8 cellular contexts compared by ENCODE assay signal in genomic region chr5:149551227-149552037, GRCh38. TPM values are rescaled to one million over a fixed set of nuclear protein-coding genes. Genes with fewer than 3 reads are reported as not detected.
A peak's percentile ranks its signal among the peaks of the same experiment; 100 is the strongest.
DNase-seq lines count a peak whose midpoint lies in the region; ATAC-seq, FAIRE-seq and TF ChIP-seq lines count a peak whose summit lies in the region.

Gene CSNK1A1 (minus strand): TSS chr5:149551439. CDS start chr5:149550964, 475 bp downstream.

- no peaks in the 10 kb centered on the region for H3K9me3 Mint-ChIP-seq in activated T-cell treated with anti-CD3 and anti-CD28 coated beads, Interleukin-2, amount 50 U/mL, for 72 hours

- H3K9me3 ChIP-seq in Karpas-422 (ENCODE audit: low read length) (no peaks in the 10 kb centered on the region), esophagus muscularis mucosa (no peaks in the 10 kb centered on the region)

- peaks cover 22 to 33% of the 10 kb centered on the region in 2 donors for H3K36me3 Mint-ChIP-seq in activated T-cell treated with anti-CD3 and anti-CD28 coated beads, Interleukin-2, amount 50 U/mL, for 72 hours (ENCODE audit: insufficient read depth in 2 of 2)

- H3K4me3 Mint-ChIP-seq in activated T-cell treated with anti-CD3 and anti-CD28 coated beads, Interleukin-2, amount 50 U/mL, for 72 hours = peak within 1 kb of the TSS; percentile 95 to 98

- H3K4me1 ChIP-seq in Karpas-422 (ENCODE audit: low read length) (peaks cover 28% of the 10 kb centered on the region), esophagus muscularis mucosa (peaks cover 27 to 38% (median 32%) of the 10 kb centered on the region in 4 donors)

- H3K36me3 ChIP-seq in Karpas-422 (ENCODE audit: insufficient read depth, low read length) (peaks cover 29% of the 10 kb centered on the region), esophagus muscularis mucosa (peaks cover 0 to 24% (median 12%) of the 10 kb centered on the region in 4 donors)

- H3K27ac ChIP-seq in Karpas-422 (ENCODE audit: low read length) (peak within 1 kb of the TSS; percentile 84), esophagus muscularis mucosa (replicated peaks in 1 of 4) (peak within 1 kb of the TSS; percentile 99)

- peak within 1 kb of the TSS; percentile 84; the same call in 1 of the 2 replicates for H2AFZ ChIP-seq in Karpas-422 (ENCODE audit: low read length)

- H3K4me3 ChIP-seq in Karpas-422 (ENCODE audit: low read length) = peak within 1 kb of the TSS; percentile 98
- peak within 1 kb of the TSS; percentile 84 to 97 (median 95) for H3K4me3 ChIP-seq in esophagus muscularis mucosa

- H3K4me1 Mint-ChIP-seq in activated T-cell treated with anti-CD3 and anti-CD28 coated beads, Interleukin-2, amount 50 U/mL, for 72 hours (ENCODE audit: low read depth) = peaks cover 31% of the 10 kb centered on the region

- H3K27me3 Mint-ChIP-seq in activated T-cell treated with anti-CD3 and anti-CD28 coated beads, Interleukin-2, amount 50 U/mL, for 72 hours (ENCODE audit: low read depth) = no peaks in the 10 kb centered on the region

- H4K20me1 ChIP-seq in Karpas-422 (ENCODE audit: insufficient read depth, low read depth, low read length) = peaks cover 6% of the 10 kb centered on the region; the same call in 1 of the 2 replicates

- intact Hi-C loops in esophagus muscularis mucosa (cut with DNase I) = loop anchor here (1.0 kb wide), 1 partner anchor 101 kb away; no protein-coding TSS in a partner anchor

- WGBS in esophagus muscularis mucosa = 2% methylated on average over 13 of the region's 67 CpGs

- TF ChIP-seq CTCF in esophagus muscularis mucosa (IDR thresholded peaks at IDR 0.05) = peak; percentile 89 to 90 (median 89)

- FAIRE-seq in RCC 7860 (lab: Jason Lieb, UNC) = peak; percentile 82

- H3K27me3 ChIP-seq in Karpas-422 (ENCODE audit: low read length) = no peaks in the 10 kb centered on the region
- no peaks in the 10 kb centered on the region for H3K27me3 ChIP-seq in esophagus muscularis mucosa

- no peaks in the 10 kb centered on the region for H3K9me2 ChIP-seq in Karpas-422 (replicated peaks; ENCODE audit: insufficient read depth, low read length)

- H3K9ac ChIP-seq in Karpas-422 (ENCODE audit: low read length) = peak within 1 kb of the TSS; percentile 98

- no peak for TF ChIP-seq EP300 in esophagus muscularis mucosa (IDR thresholded peaks at IDR 0.05)

- H3K4me2 ChIP-seq in Karpas-422 (ENCODE audit: low read depth, low read length, poor library complexity, severe bottlenecking) = peak within 1 kb of the TSS; percentile 90

- peak; percentile 77 for TF ChIP-seq POLR2A in esophagus muscularis mucosa (IDR thresholded peaks at IDR 0.05; ENCODE audit: low read depth)

- peak within 1 kb of the TSS; percentile 100 for H3K27ac Mint-ChIP-seq in activated T-cell treated with anti-CD3 and anti-CD28 coated beads, Interleukin-2, amount 50 U/mL, for 72 hours

- peak; percentile 100 for DNase-seq in Daoy (ENCODE audit: low read depth)
- DNase-seq in Karpas-422 = peak; percentile 99
- peak; percentile 97 for DNase-seq in RCC 7860 (ENCODE audit: low spot score)
- DNase-seq in activated T-cell treated with anti-CD3 and anti-CD28 coated beads, Interleukin-2, amount 50 U/mL, for 72 hours = peak; percentile 99
- peak; percentile 99 for DNase-seq in esophagus muscularis mucosa (ENCODE audit: extremely low spot score)
- peak; percentile 99 for DNase-seq in myocyte (ENCODE audit: low read depth)
- DNase-seq in stimulated activated CD8-positive, alpha-beta memory T cell treated with anti-CD3 and anti-CD28 coated beads, Interleukin-7, amount 100 ng/mL, for 48 hours (ENCODE audit: extremely low read depth in 1 of 2, low read depth in 1 of 2) = peak; percentile 98 to 99

- H3K79me2 ChIP-seq in Karpas-422 (ENCODE audit: low read length) = peaks cover 48% of the 10 kb centered on the region

- peak; percentile 88 for ATAC-seq in GM21825 (IDR thresholded peaks at IDR 0.05; ENCODE audit: unreplicated experiment)
- peak; percentile 89 to 90 for ATAC-seq in activated T-cell treated with anti-CD3 and anti-CD28 coated beads, Interleukin-2, amount 50 U/mL, for 72 hours (replicated peaks in 1 of 2)

RNA-seq across cellular contexts. Expression of gene CSNK1A1, which starts in this region (rescaled TPM):
- 298 and 334 TPM in 2 replicates for total RNA-seq in Daoy (2014; rRNA removed; shearing (Covaris generic))
- total RNA-seq in Karpas-422 (2014; rRNA removed; shearing (Covaris generic); ENCODE audit: low replicate concordance) = 193 and 274 TPM in 2 replicates
- 100 to 1,000 TPM; 176 to 209 TPM for total RNA-seq in activated T-cell treated with anti-CD3 and anti-CD28 coated beads, Interleukin-2, amount 50 U/mL, for 72 hours
- total RNA-seq in esophagus muscularis mucosa (100 to 1,000 TPM; 283 to 347 (median 336) TPM), myocyte (287 and 364 TPM in 2 replicates)
- polyA plus RNA-seq in myocyte (2012) = 143 TPM

Comparison
In these comparisons a context has a peak if more than half of its experiments do, and no peak if none do; other contexts are left out.
1. Peak in every context shown above with its lines: DNase-seq, ATAC-seq, H3K4me3 ChIP-seq and H3K27ac ChIP-seq.